ENCODE assay signal across 9 cellular contexts in genomic region chr10:4514445-4515108, GRCh38.
DNase-seq lines count a peak whose midpoint lies in the region; ATAC-seq and TF ChIP-seq lines count a peak whose summit lies in the region.
"Had no signal": no experiment of that assay in that cellular context is flagged by ENCODE, and none has a peak within 500 bp of the region (broad histone marks: within the 10 kb centered on the region; RNA-seq: fewer than 3 reads in every experiment).

No MANE protein-coding gene starts in this region.

- H3K79me2 ChIP-seq in MM.1S (ENCODE audit: low read length): no peaks in the 10 kb centered on the region

- peak overlapping the region; percentile 20; the same call in 1 of the 2 replicates for H3K4me2 ChIP-seq in MM.1S (ENCODE audit: low read depth, low read length)

- CTCF ChIA-PET in activated CD8-positive, alpha-beta T cell treated with anti-CD3 and anti-CD28 coated beads for 36 hours (lab: Charles Lee): interaction anchor here (1.0 kb wide), 1 partner anchor 12 kb away, joined by 3 read pairs; no protein-coding TSS in a partner anchor
- CTCF ChIA-PET in activated CD8-positive, alpha-beta T cell treated with anti-CD3 and anti-CD28 coated beads, Interleukin-2, amount 10 ng/mL, durations not matched to agents 7 days and 5 days (lab: Charles Lee): no interaction called here

- TF ChIP-seq POLR2A in heart left ventricle (IDR thresholded peaks at IDR 0.05): peak in 1 of 2 donors; percentile 21
- no peak for TF ChIP-seq POLR2A in uterus (IDR thresholded peaks at IDR 0.05)

- no peak for TF ChIP-seq CTCF in activated CD8-positive, alpha-beta T cell treated with anti-CD3 and anti-CD28 coated beads for 36 hours (IDR thresholded peaks at IDR 0.05)
- no peak for TF ChIP-seq CTCF in MM.1S (IDR thresholded peaks at IDR 0.05; ENCODE audit: low read length)
- TF ChIP-seq CTCF in heart left ventricle (IDR thresholded peaks at IDR 0.05): no peak
- TF ChIP-seq CTCF in uterus (IDR thresholded peaks at IDR 0.05): no peak
- no peak for TF ChIP-seq CTCF in nephron progenitor cell (IDR thresholded peaks at IDR 0.05)

- no peaks in the 10 kb centered on the region for H3K27me3 ChIP-seq in MM.1S (replicated peaks; ENCODE audit: insufficient read depth, low read length)
- H3K27me3 ChIP-seq in heart left ventricle: no peaks in the 10 kb centered on the region
- no peaks in the 10 kb centered on the region for H3K27me3 ChIP-seq in uterus
- H3K27me3 ChIP-seq in SJCRH30: no peaks in the 10 kb centered on the region

- H3K9me3 ChIP-seq in MM.1S (replicated peaks; ENCODE audit: insufficient read depth, low read length): no peaks in the 10 kb centered on the region
- peaks cover 0 to 7% (median 0%) of the 10 kb centered on the region in 12 donors for H3K9me3 ChIP-seq in heart left ventricle
- no peaks in the 10 kb centered on the region for H3K9me3 ChIP-seq in uterus
- no peaks in the 10 kb centered on the region for H3K9me3 ChIP-seq in SJCRH30 (replicated peaks)

- H3K4me3 Mint-ChIP-seq in activated CD8-positive, alpha-beta T cell treated with anti-CD3 and anti-CD28 coated beads for 36 hours: no peak overlapping the region
- H3K4me3 Mint-ChIP-seq in activated CD8-positive, alpha-beta T cell treated with anti-CD3 and anti-CD28 coated beads, Interleukin-2, amount 10 ng/mL, durations not matched to agents 7 days and 5 days: no peak overlapping the region
- H3K4me3 Mint-ChIP-seq in nephron progenitor cell: no peak overlapping the region
- H3K4me3 Mint-ChIP-seq: central memory CD8-positive, alpha-beta T cell had no signal

- peak overlapping the region; percentile 40; the same call in 1 of the 2 replicates for H2AFZ ChIP-seq in MM.1S (ENCODE audit: low read length)

- no peak overlapping the region for H3K9ac ChIP-seq in MM.1S (ENCODE audit: low read length)

- H3K27ac ChIP-seq in MM.1S (ENCODE audit: low read length) (no peak overlapping the region), heart left ventricle (peak overlapping the region; percentile 64 to 89 (median 80)), uterus (peak overlapping the region; percentile 54 to 67), SJCRH30 (no peak overlapping the region)

- DNase-seq in activated CD8-positive, alpha-beta T cell treated with anti-CD3 and anti-CD28 coated beads for 36 hours: peak; percentile 5
- DNase-seq in activated CD8-positive, alpha-beta T cell treated with anti-CD3 and anti-CD28 coated beads, Interleukin-2, amount 10 ng/mL, durations not matched to agents 7 days and 5 days: no peak
- DNase-seq in MM.1S (no peak), heart left ventricle (peak; percentile 59 to 78 (median 77)), uterus (peak; percentile 61 to 69), NCI-H446 (lab: John Stamatoyannopoulos, UW) (no peak), nephron progenitor cell (no peak), SJCRH30 (no peak)

- 41 to 60% (median 57%) methylated on average over 19 of the region's 19 CpGs for WGBS in heart left ventricle, 4 donors

- H3K9me2 ChIP-seq in MM.1S (replicated peaks; ENCODE audit: insufficient read depth, low read length): no peaks in the 10 kb centered on the region

- intact Hi-C loops in activated CD8-positive, alpha-beta T cell treated with anti-CD3 and anti-CD28 coated beads for 36 hours (cut with micrococcal nuclease): no loop called here
- intact Hi-C loops in heart left ventricle (cut with DNase I): loop anchor here (1.0 to 10.0 kb wide), 12 partner anchors 130 to 1320 kb away; partner anchors contain the start of gene KLF6 (in 1 of the 10)
- intact Hi-C loops in uterus (cut with DNase I; ENCODE audit: low total_unique reads): no loop called here

- H3K4me3 ChIP-seq in MM.1S (ENCODE audit: low read length) (no peak overlapping the region), heart left ventricle (peak overlapping the region in 7 of 12 donors; percentile 7 to 32 (median 17)), uterus (no peak overlapping the region), SJCRH30 (no peak overlapping the region)

- no peaks in the 10 kb centered on the region for H3K9me3 Mint-ChIP-seq in activated CD8-positive, alpha-beta T cell treated with anti-CD3 and anti-CD28 coated beads for 36 hours
- no peaks in the 10 kb centered on the region for H3K9me3 Mint-ChIP-seq in activated CD8-positive, alpha-beta T cell treated with anti-CD3 and anti-CD28 coated beads, Interleukin-2, amount 10 ng/mL, durations not matched to agents 7 days and 5 days (ENCODE audit: insufficient read depth)
- peaks cover 9% of the 10 kb centered on the region for H3K9me3 Mint-ChIP-seq in nephron progenitor cell
- H3K9me3 Mint-ChIP-seq: central memory CD8-positive, alpha-beta T cell had no signal

- H3K36me3 ChIP-seq in MM.1S (replicated peaks; ENCODE audit: insufficient read depth, low read length) (no peaks in the 10 kb centered on the region), heart left ventricle (no peaks in the 10 kb centered on the region), uterus (no peaks in the 10 kb centered on the region), SJCRH30 (no peaks in the 10 kb centered on the region)

- H3K36me3 Mint-ChIP-seq in activated CD8-positive, alpha-beta T cell treated with anti-CD3 and anti-CD28 coated beads for 36 hours (ENCODE audit: low read depth): no peaks in the 10 kb centered on the region
- no peaks in the 10 kb centered on the region for H3K36me3 Mint-ChIP-seq in activated CD8-positive, alpha-beta T cell treated with anti-CD3 and anti-CD28 coated beads, Interleukin-2, amount 10 ng/mL, durations not matched to agents 7 days and 5 days (ENCODE audit: low read depth)
- H3K36me3 Mint-ChIP-seq in nephron progenitor cell (ENCODE audit: low read depth): no peaks in the 10 kb centered on the region

- POLR2A ChIA-PET in activated CD8-positive, alpha-beta T cell treated with anti-CD3 and anti-CD28 coated beads for 36 hours (lab: Charles Lee): no interaction called here
- POLR2A ChIA-PET in activated CD8-positive, alpha-beta T cell treated with anti-CD3 and anti-CD28 coated beads, Interleukin-2, amount 10 ng/mL, durations not matched to agents 7 days and 5 days (lab: Charles Lee): no interaction called here

- no peaks in the 10 kb centered on the region for H4K20me1 ChIP-seq in MM.1S (ENCODE audit: insufficient read depth, low read length)

- peaks cover 7% of the 10 kb centered on the region for H3K4me1 Mint-ChIP-seq in activated CD8-positive, alpha-beta T cell treated with anti-CD3 and anti-CD28 coated beads for 36 hours (ENCODE audit: low read depth)
- H3K4me1 Mint-ChIP-seq in activated CD8-positive, alpha-beta T cell treated with anti-CD3 and anti-CD28 coated beads, Interleukin-2, amount 10 ng/mL, durations not matched to agents 7 days and 5 days (ENCODE audit: low read depth): peaks cover 4% of the 10 kb centered on the region
- H3K4me1 Mint-ChIP-seq in nephron progenitor cell: no peaks in the 10 kb centered on the region

- H3K27me3 Mint-ChIP-seq in activated CD8-positive, alpha-beta T cell treated with anti-CD3 and anti-CD28 coated beads for 36 hours: peaks cover 13% of the 10 kb centered on the region
- H3K27me3 Mint-ChIP-seq in activated CD8-positive, alpha-beta T cell treated with anti-CD3 and anti-CD28 coated beads, Interleukin-2, amount 10 ng/mL, durations not matched to agents 7 days and 5 days (ENCODE audit: low read depth): peaks cover 27% of the 10 kb centered on the region
- peaks cover 8% of the 10 kb centered on the region for H3K27me3 Mint-ChIP-seq in nephron progenitor cell (ENCODE audit: low read depth, poor library complexity)

- H3K4me1 ChIP-seq in MM.1S (ENCODE audit: low read length) (no peaks in the 10 kb centered on the region), heart left ventricle (peaks cover 5 to 48% (median 30%) of the 10 kb centered on the region in 12 donors), uterus (no peaks in the 10 kb centered on the region), SJCRH30 (no peaks in the 10 kb centered on the region)

- H3K27ac Mint-ChIP-seq in activated CD8-positive, alpha-beta T cell treated with anti-CD3 and anti-CD28 coated beads for 36 hours: no peak overlapping the region
- H3K27ac Mint-ChIP-seq in activated CD8-positive, alpha-beta T cell treated with anti-CD3 and anti-CD28 coated beads, Interleukin-2, amount 10 ng/mL, durations not matched to agents 7 days and 5 days: no peak overlapping the region
- no peak overlapping the region for H3K27ac Mint-ChIP-seq in nephron progenitor cell

- H3F3A ChIP-seq in MM.1S (ENCODE audit: insufficient read depth, low read length): no peaks in the 10 kb centered on the region

- ATAC-seq in activated CD8-positive, alpha-beta T cell treated with anti-CD3 and anti-CD28 coated beads for 36 hours: no peak
- no peak for ATAC-seq in activated CD8-positive, alpha-beta T cell treated with anti-CD3 and anti-CD28 coated beads, Interleukin-2, amount 10 ng/mL, durations not matched to agents 7 days and 5 days
- ATAC-seq in heart left ventricle: peak; percentile 65 to 82 (median 78)

Comparison
In these comparisons a context has a peak if more than half of its experiments do, and no peak if none do; other contexts are left out.
1. DNase-seq: peak in activated CD8-positive, alpha-beta T cell treated with anti-CD3 and anti-CD28 coated beads for 36 hours (single experiment), heart left ventricle (5 of 5) and uterus (2 of 2); none in activated CD8-positive, alpha-beta T cell treated with anti-CD3 and anti-CD28 coated beads, Interleukin-2, amount 10 ng/mL, durations not matched to agents 7 days and 5 days (single experiment), MM.1S (single experiment), NCI-H446 (0 of 2), nephron progenitor cell (single experiment) and SJCRH30 (0 of 2).
2. ATAC-seq: peak in heart left ventricle (4 of 4); none in activated CD8-positive, alpha-beta T cell treated with anti-CD3 and anti-CD28 coated beads for 36 hours (single experiment) and activated CD8-positive, alpha-beta T cell treated with anti-CD3 and anti-CD28 coated beads, Interleukin-2, amount 10 ng/mL, durations not matched to agents 7 days and 5 days (single experiment).
3. H3K27ac ChIP-seq: peak in heart left ventricle (12 of 12) and uterus (2 of 2); none in MM.1S (single experiment) and SJCRH30 (single experiment).
4. H3K4me3 ChIP-seq: peak in heart left ventricle (7 of 12); none in MM.1S (single experiment), uterus (0 of 2) and SJCRH30 (single experiment).
5. intact Hi-C loops: an anchor here in heart left ventricle (1.0 to 10.0 kb wide); none called in activated CD8-positive, alpha-beta T cell treated with anti-CD3 and anti-CD28 coated beads for 36 hours and uterus.